ENCODE assay signal across 12 cellular contexts in the genomic region with DNA sequence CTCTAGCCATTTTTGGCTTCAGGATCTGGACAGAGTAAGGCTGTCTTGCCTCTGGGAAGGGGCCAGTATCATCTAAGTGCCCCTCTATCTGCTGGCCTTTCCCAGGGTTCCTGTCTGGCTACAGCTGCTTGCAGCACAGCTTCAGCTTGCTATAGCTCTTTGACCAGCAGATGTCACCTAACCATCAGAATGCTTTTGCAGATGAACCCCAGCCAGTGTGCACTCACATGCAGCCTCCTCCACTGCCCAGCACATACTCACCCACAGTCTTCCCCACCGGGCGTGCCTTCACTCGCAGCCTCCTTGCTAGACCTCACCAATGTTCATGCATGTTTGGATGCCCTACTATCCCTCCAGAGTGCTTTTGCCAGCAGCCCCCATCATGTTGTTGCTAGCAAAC.
DNase-seq lines count a peak whose midpoint lies in the region; ATAC-seq and TF ChIP-seq lines count a peak whose summit lies in the region.
"Had no signal": no experiment of that assay in that cellular context is flagged by ENCODE, and none has a peak within 500 bp of the region (broad histone marks: within the 10 kb centered on the region; RNA-seq: fewer than 3 reads in every experiment).

No MANE protein-coding gene starts in this region.

- peak; percentile 56 for ATAC-seq in PC-3
- ATAC-seq in HG03442 (IDR thresholded peaks at IDR 0.05; ENCODE audit: unreplicated experiment) = no peak
- ATAC-seq in GM19324 (IDR thresholded peaks at IDR 0.05; ENCODE audit: low FRiP score, unreplicated experiment) = no peak
- ATAC-seq in stimulated activated memory B cell treated with anti-CD40 and anti-IgM and Interleukin-4, amounts not matched to agents 10 μg/mL and 1 μg/mL and 100 μg/mL, for 72 hours = no peak
- ATAC-seq: mucosa of descending colon, right cardiac atrium had no signal

- no peak overlapping the region for H3K4me3 Mint-ChIP-seq in stimulated activated memory B cell treated with anti-CD40 and anti-IgM and Interleukin-4, amounts not matched to agents 10 μg/mL and 1 μg/mL and 100 μg/mL, for 72 hours
- H3K4me3 Mint-ChIP-seq: CD4-positive, CD25-positive, alpha-beta regulatory T cell had no signal

- H3K27me3 ChIP-seq in PC-3 (ENCODE audit: low read length) (no peaks in the 10 kb centered on the region), fibroblast of lung (ENCODE audit: control insufficient read depth, insufficient read depth, low read length) (no peaks in the 10 kb centered on the region)

- CTCF ChIA-PET in PC-3 (lab: Charles Lee) = interaction anchor here (0.6 kb wide), 1 partner anchor 89 kb away, joined by 3 read pairs; no protein-coding TSS in a partner anchor

- intact Hi-C loops in PC-3 (cut with micrococcal nuclease) = no loop called here

- peak; percentile 28 for TF ChIP-seq CTCF in 22Rv1 (IDR thresholded peaks at IDR 0.05)
- peak; percentile 19 for TF ChIP-seq CTCF in GM13977 (IDR thresholded peaks at IDR 0.05; ENCODE audit: extremely low read depth, insufficient read depth, missing control alignments)
- TF ChIP-seq CTCF in PC-3 (conservative IDR thresholded peaks at IDR 0.05; ENCODE audit: low read depth, low read length) = peak; percentile 45
- TF ChIP-seq CTCF in fibroblast of lung (conservative IDR thresholded peaks at IDR 0.05 in 1 of 2, IDR thresholded peaks at IDR 0.05 in 1 of 2; ENCODE audit: low read depth in 1 of 2, low read length in 2 of 2) = peak in 1 of 2 donors; percentile 14

- H3K27ac ChIP-seq in 22Rv1 (no peak overlapping the region), PC-3 (ENCODE audit: low read length) (no peak overlapping the region), fibroblast of lung (ENCODE audit: insufficient read depth, low read length) (no peak overlapping the region)

- H3K27me3 Mint-ChIP-seq in stimulated activated memory B cell treated with anti-CD40 and anti-IgM and Interleukin-4, amounts not matched to agents 10 μg/mL and 1 μg/mL and 100 μg/mL, for 72 hours = no peaks in the 10 kb centered on the region
- H3K27me3 Mint-ChIP-seq: CD4-positive, CD25-positive, alpha-beta regulatory T cell had no signal

- no peak overlapping the region for H3K27ac Mint-ChIP-seq in stimulated activated memory B cell treated with anti-CD40 and anti-IgM and Interleukin-4, amounts not matched to agents 10 μg/mL and 1 μg/mL and 100 μg/mL, for 72 hours
- H3K27ac Mint-ChIP-seq: CD4-positive, CD25-positive, alpha-beta regulatory T cell had no signal

- H3K36me3 ChIP-seq in PC-3 (ENCODE audit: low read depth, low read length) (no peaks in the 10 kb centered on the region), fibroblast of lung (ENCODE audit: control insufficient read depth, insufficient read depth, low read length) (no peaks in the 10 kb centered on the region)

- in situ Hi-C loops in GM13977 (cut with MboI; ENCODE audit: low pct_unique_long_range_greater_than_20kb, low sequenced_read_pairs, unreplicated experiment) = no loop called here

- H3K4me1 ChIP-seq in PC-3 (ENCODE audit: insufficient read depth, low read length) = no peaks in the 10 kb centered on the region
- no peaks in the 10 kb centered on the region for H3K4me1 ChIP-seq in fibroblast of lung (ENCODE audit: control insufficient read depth, extremely low read depth, insufficient read depth, low read length)

- no peak overlapping the region for H3K9ac ChIP-seq in PC-3 (ENCODE audit: low read length)
- H3K9ac ChIP-seq in fibroblast of lung (ENCODE audit: insufficient read depth, low read length) = no peak overlapping the region

- no peaks in the 10 kb centered on the region for H3K36me3 Mint-ChIP-seq in stimulated activated memory B cell treated with anti-CD40 and anti-IgM and Interleukin-4, amounts not matched to agents 10 μg/mL and 1 μg/mL and 100 μg/mL, for 72 hours
- H3K36me3 Mint-ChIP-seq: CD4-positive, CD25-positive, alpha-beta regulatory T cell had no signal

- no peaks in the 10 kb centered on the region for H3K9me3 Mint-ChIP-seq in stimulated activated memory B cell treated with anti-CD40 and anti-IgM and Interleukin-4, amounts not matched to agents 10 μg/mL and 1 μg/mL and 100 μg/mL, for 72 hours

- H3F3A ChIP-seq in PC-3 (ENCODE audit: low read length, unreplicated experiment) = no peaks in the 10 kb centered on the region

- H3K9me2 ChIP-seq in PC-3 (replicated peaks; ENCODE audit: low read length) = no peaks in the 10 kb centered on the region

- H3K79me2 ChIP-seq in PC-3 (ENCODE audit: low read length) = no peaks in the 10 kb centered on the region
- H3K79me2 ChIP-seq in fibroblast of lung (ENCODE audit: control insufficient read depth, insufficient read depth, low read length) = no peaks in the 10 kb centered on the region

- H3K4me2 ChIP-seq in PC-3 (ENCODE audit: low read length) (no peak overlapping the region), fibroblast of lung (ENCODE audit: extremely low read depth, insufficient read depth, low read length) (no peak overlapping the region)

- H4K20me1 ChIP-seq in PC-3 (ENCODE audit: low read length) = no peaks in the 10 kb centered on the region
- H4K20me1 ChIP-seq in fibroblast of lung (ENCODE audit: control insufficient read depth, extremely low read depth, insufficient read depth, low read length) = no peaks in the 10 kb centered on the region

- no peak overlapping the region for H2AFZ ChIP-seq in PC-3 (ENCODE audit: low read length)
- H2AFZ ChIP-seq in fibroblast of lung (ENCODE audit: low read length) = no peak overlapping the region

- POLR2A ChIA-PET in PC-3 (lab: Charles Lee; ENCODE audit: unreplicated experiment) = no interaction called here

- DNase-seq in GM13977 (ENCODE audit: low spot score) = no peak
- peak; percentile 33 for DNase-seq in PC-3
- peak; percentile 4 to 19 for DNase-seq in fibroblast of lung (ENCODE audit: low read depth in 2 of 2)
- DNase-seq in SW 1271 (lab: John Stamatoyannopoulos, UW) = no peak
- DNase-seq: CD4-positive, CD25-positive, alpha-beta regulatory T cell; cerebellar nuclear complex; mucosa of descending colon; right cardiac atrium had no signal

- H3K4me3 ChIP-seq in PC-3 (ENCODE audit: low read length) (no peak overlapping the region), fibroblast of lung (replicated peaks in 1 of 4; ENCODE audit: control extremely low read depth in 1 of 4, insufficient read depth in 1 of 4, low read depth in 3 of 4, low read length in 4 of 4) (no peak overlapping the region)
- H3K4me3 ChIP-seq: mucosa of descending colon had no signal

- no peaks in the 10 kb centered on the region for H3K4me1 Mint-ChIP-seq in stimulated activated memory B cell treated with anti-CD40 and anti-IgM and Interleukin-4, amounts not matched to agents 10 μg/mL and 1 μg/mL and 100 μg/mL, for 72 hours
- H3K4me1 Mint-ChIP-seq: CD4-positive, CD25-positive, alpha-beta regulatory T cell had no signal

- H3K9me3 ChIP-seq in PC-3 (ENCODE audit: low read length) = no peaks in the 10 kb centered on the region
- H3K9me3 ChIP-seq in fibroblast of lung (ENCODE audit: control insufficient read depth, insufficient read depth, low read depth, low read length) = no peaks in the 10 kb centered on the region

- BruUV-seq in PC-3 (replicated peaks; lab: Mats Ljungman, UMichigan) = no TSS peak

Comparison
In these comparisons a context has a peak if more than half of its experiments do, and no peak if none do; other contexts are left out.
1. DNase-seq: peak in PC-3 (single experiment) and fibroblast of lung (2 of 2); none in GM13977 (single experiment) and SW 1271 (0 of 2).